24 cellular contexts compared by ENCODE assay signal in genomic region chr3:100329800-100330489, GRCh38. TPM values are rescaled to one million over a fixed set of nuclear protein-coding genes. Genes with fewer than 3 reads are reported as not detected.
DNase-seq lines count a peak whose midpoint lies in the region; ATAC-seq and TF ChIP-seq lines count a peak whose summit lies in the region.
"Had no signal": no experiment of that assay in that cellular context is flagged by ENCODE, and none has a peak within 500 bp of the region (broad histone marks: within the 10 kb centered on the region; RNA-seq: fewer than 3 reads in every experiment).

No MANE protein-coding gene starts in this region.

- TF ChIP-seq POLR2A in right lobe of liver (IDR thresholded peaks at IDR 0.05) (no peak), spleen (IDR thresholded peaks at IDR 0.05) (no peak)

- BruUV-seq in Caco-2 (replicated peaks; lab: Mats Ljungman, UMichigan), result no TSS peak

- peaks cover 24% of the 10 kb centered on the region for H3K36me3 Mint-ChIP-seq in Caco-2 (ENCODE audit: insufficient read depth, unreplicated experiment)

- no peaks in the 10 kb centered on the region for H3K27me3 ChIP-seq in right lobe of liver
- H3K27me3 ChIP-seq in spleen (replicated peaks in 1 of 7), result no peaks in the 10 kb centered on the region
- H3K27me3 ChIP-seq in Caco-2 (replicated peaks; ENCODE audit: control insufficient read depth, insufficient read depth, low read length), result no peaks in the 10 kb centered on the region

- peak; percentile 61 to 76 (median 66) for ATAC-seq in right lobe of liver

- peak overlapping the region in 1 of 3 donors; percentile 42 for H3K27ac ChIP-seq in right lobe of liver
- no peak overlapping the region for H3K27ac ChIP-seq in spleen
- H3K27ac ChIP-seq: KMS-11, RWPE1 had no signal

- CTCF ChIA-PET in Caco-2 (lab: Charles Lee), result interaction anchor here (0.6 kb wide), 1 partner anchor 251 kb away, joined by 3 read pairs; no protein-coding TSS in a partner anchor

- H3K36me3 ChIP-seq in right lobe of liver, result no peaks in the 10 kb centered on the region
- H3K36me3 ChIP-seq in spleen, result peaks cover 0 to 28% (median 1%) of the 10 kb centered on the region in 6 donors
- H3K36me3 ChIP-seq in Caco-2 (ENCODE audit: control insufficient read depth, insufficient read depth, low read length), result no peaks in the 10 kb centered on the region

- intact Hi-C loops in right lobe of liver (cut with DNase I), result no loop called here
- intact Hi-C loops in spleen (cut with DNase I; ENCODE audit: low total_unique reads), result loop anchor here (5.0 kb wide), 1 partner anchor 68 kb away; the partner anchor contains the start of gene TBC1D23
- intact Hi-C loops in Caco-2 (cut with micrococcal nuclease; ENCODE audit: unreplicated experiment), result no loop called here

- peaks cover 17% of the 10 kb centered on the region for H3K4me1 Mint-ChIP-seq in Caco-2 (ENCODE audit: low read depth, unreplicated experiment)

- no peaks in the 10 kb centered on the region for H3K27me3 Mint-ChIP-seq in Caco-2 (ENCODE audit: insufficient read depth, unreplicated experiment)
- H3K27me3 Mint-ChIP-seq: CD4-positive, CD25-positive, alpha-beta regulatory T cell had no signal

- POLR2A ChIA-PET in Caco-2 (lab: Charles Lee), result no interaction called here

- WGBS in right lobe of liver (ENCODE audit: insufficient coverage, low coverage, low lambda C conversion rate, missing lambda C conversion rate), result 26% methylated on average over 4 of the region's 4 CpGs
- 82 to 90% (median 84%) methylated on average over 4 of the region's 4 CpGs for WGBS in spleen, 5 donors

- no peak overlapping the region for H3K27ac Mint-ChIP-seq in Caco-2 (ENCODE audit: unreplicated experiment)
- H3K27ac Mint-ChIP-seq: CD4-positive, CD25-positive, alpha-beta regulatory T cell had no signal

- no peak overlapping the region for H3K4me3 Mint-ChIP-seq in Caco-2 (ENCODE audit: unreplicated experiment)
- H3K4me3 Mint-ChIP-seq: CD4-positive, CD25-positive, alpha-beta regulatory T cell had no signal

- peak; percentile 32 for DNase-seq in NCI-H510A treated with DMSO at 0.1 percent for 48 hours (lab: John Stamatoyannopoulos, UW)
- no peak for DNase-seq in NCI-H510A (lab: John Stamatoyannopoulos, UW)
- DNase-seq in LNCaP clone FGC (ENCODE audit: low read depth), result peak; percentile 44
- DNase-seq in NCI-H774 (lab: John Stamatoyannopoulos, UW), result peak; percentile 44
- peak in 1 of 3 donors; percentile 68 for DNase-seq in right lobe of liver
- no peak for DNase-seq in spleen
- no peak for DNase-seq in Caco-2
- DNase-seq: CD4-positive, CD25-positive, alpha-beta regulatory T cell; COR-L47; DMS 273 treated with DMSO at 0.1 percent for 48 hours; GDM1; GOT3; HCEC 1CT; IMR-90; NCI-H1105; NCI-H1694; NCI-H2107; NCI-H2227 treated with DMSO at 0.1 percent for 48 hours; NCI-H526; NK-92 treated with Interleukin-12 subunit alpha and Interleukin-12 subunit beta, amount 100 ng/mL, for 24 hours; SHP77 treated with DMSO at 0.1 percent for 48 hours; SK-N-SH had no signal

- H3K4me3 ChIP-seq in LNCaP clone FGC (ENCODE audit: low read depth, low read length), result no peak overlapping the region
- H3K4me3 ChIP-seq in right lobe of liver, result no peak overlapping the region
- no peak overlapping the region for H3K4me3 ChIP-seq in spleen
- no peak overlapping the region for H3K4me3 ChIP-seq in Caco-2 (ENCODE audit: low read depth, low read length)

- H3K4me1 ChIP-seq in right lobe of liver, result peaks cover 0 to 35% (median 14%) of the 10 kb centered on the region in 4 donors
- peaks cover 0 to 15% (median 10%) of the 10 kb centered on the region in 6 donors for H3K4me1 ChIP-seq in spleen
- peaks cover 8% of the 10 kb centered on the region; the same call in 1 of the 2 replicates for H3K4me1 ChIP-seq in Caco-2

- no peaks in the 10 kb centered on the region for H3K9me3 ChIP-seq in right lobe of liver
- peaks cover 0 to 6% (median 5%) of the 10 kb centered on the region in 8 donors for H3K9me3 ChIP-seq in spleen
- no peaks in the 10 kb centered on the region for H3K9me3 ChIP-seq in Caco-2
- H3K9me3 ChIP-seq: SK-N-SH had no signal

- TF ChIP-seq CTCF in LNCaP clone FGC (IDR thresholded peaks at IDR 0.05; ENCODE audit: control insufficient read depth, extremely low read depth, insufficient read depth), result no peak
- no peak for TF ChIP-seq CTCF in right lobe of liver (IDR thresholded peaks at IDR 0.05)
- TF ChIP-seq CTCF in spleen (IDR thresholded peaks at IDR 0.05 in 8 of 11, conservative IDR thresholded peaks at IDR 0.05 in 3 of 11), result no peak
- no peak for TF ChIP-seq CTCF in Caco-2 (IDR thresholded peaks at IDR 0.05; ENCODE audit: insufficient read depth in 1 of 2, low read depth in 1 of 2, low read length in 1 of 2, severe bottlenecking in 1 of 2, unreplicated experiment in 1 of 2)

- H3K9me3 Mint-ChIP-seq in Caco-2 (ENCODE audit: unreplicated experiment), result no peaks in the 10 kb centered on the region

RNA-seq across cellular contexts. Expression of gene NIT2, which starts 4.6 kb away (rescaled TPM):
- total RNA-seq in right lobe of liver (100 to 1,000 TPM in 4 of 6 experiments, 10 to 100 TPM in 2; 43.5 to 141 (median 103) TPM), spleen (10 to 100 TPM; 16.8 to 29.3 (median 24.7) TPM), Caco-2 (2022) (59.7 and 64.1 TPM in 2 replicates)
- 10 to 100 TPM; 23.9 to 30.8 (median 26.0) TPM for polyA plus RNA-seq in spleen

Comparison
In these comparisons a context has a peak if more than half of its experiments do, and no peak if none do; other contexts are left out.
1. DNase-seq: peak in NCI-H510A treated with DMSO at 0.1 percent for 48 hours (single experiment), LNCaP clone FGC (single experiment) and NCI-H774 (single experiment); none in NCI-H510A (single experiment), spleen (single experiment) and Caco-2 (0 of 2).